Comparison of ENCODE assay signal across 8 cellular contexts in genomic region chr7:112204072-112204775, GRCh38. TPM values are rescaled to one million over a fixed set of nuclear protein-coding genes. Genes with fewer than 3 reads are reported as not detected.
DNase-seq lines count a peak whose midpoint lies in the region; ATAC-seq and TF ChIP-seq lines count a peak whose summit lies in the region.

No MANE protein-coding gene starts in this region.

- peaks cover 2% of the 10 kb centered on the region for H3K36me3 Mint-ChIP-seq in activated CD4-positive, alpha-beta T cell treated with anti-CD3 and anti-CD28 coated beads, Interleukin-2, amount 10 ng/mL, durations not matched to agents 7 days and 5 days (ENCODE audit: low read depth)

- peaks cover 8% of the 10 kb centered on the region for H3K4me1 ChIP-seq in Panc1 (ENCODE audit: control insufficient read depth, insufficient read depth, low read length)

- H3K27me3 Mint-ChIP-seq in activated CD4-positive, alpha-beta T cell treated with anti-CD3 and anti-CD28 coated beads, Interleukin-2, amount 10 ng/mL, durations not matched to agents 7 days and 5 days, result peaks cover 47% of the 10 kb centered on the region

- POLR2A ChIA-PET in activated CD4-positive, alpha-beta T cell treated with anti-CD3 and anti-CD28 coated beads, Interleukin-2, amount 10 ng/mL, durations not matched to agents 7 days and 5 days (lab: Charles Lee), result no interaction called here
- POLR2A ChIA-PET in Panc1 (lab: Charles Lee), result interaction anchor here (0.8 kb wide), 1 partner anchor 45 kb away, joined by 5 read pairs; no protein-coding TSS in a partner anchor

- CTCF ChIA-PET in activated CD4-positive, alpha-beta T cell treated with anti-CD3 and anti-CD28 coated beads, Interleukin-2, amount 10 ng/mL, durations not matched to agents 7 days and 5 days (lab: Charles Lee), result no interaction called here
- CTCF ChIA-PET in Panc1 (lab: Charles Lee), result no interaction called here

- H3K4me3 Mint-ChIP-seq in activated CD4-positive, alpha-beta T cell treated with anti-CD3 and anti-CD28 coated beads, Interleukin-2, amount 10 ng/mL, durations not matched to agents 7 days and 5 days, result peak overlapping the region; percentile 90

- H3K9me3 Mint-ChIP-seq in activated CD4-positive, alpha-beta T cell treated with anti-CD3 and anti-CD28 coated beads, Interleukin-2, amount 10 ng/mL, durations not matched to agents 7 days and 5 days, result no peaks in the 10 kb centered on the region

- peak overlapping the region; percentile 65 for H3K27ac ChIP-seq in Panc1 (ENCODE audit: low read length)

- no peak for ATAC-seq in Panc1
- no peak for ATAC-seq in GM21526 (IDR thresholded peaks at IDR 0.05; ENCODE audit: low FRiP score, unreplicated experiment)

- BruUV-seq in Panc1 (replicated peaks; lab: Mats Ljungman, UMichigan), result no TSS peak

- H3K4me3 ChIP-seq in Panc1 (ENCODE audit: low read depth in 2 of 2, low read length in 2 of 2) (peak overlapping the region; percentile 76 to 95), epithelial cell of esophagus (ENCODE audit: low read length) (peak overlapping the region; percentile 90)

- intact Hi-C loops in Panc1 (cut with micrococcal nuclease; ENCODE audit: unreplicated experiment), result loop anchor here (10.0 kb wide), 1 partner anchor 181 kb away; no protein-coding TSS in a partner anchor

- in situ Hi-C loops in Panc1 (cut with HindIII; ENCODE audit: low pct_unique_long_range_greater_than_20kb, low sequenced_read_pairs), result no loop called here

- H3K4me1 Mint-ChIP-seq in activated CD4-positive, alpha-beta T cell treated with anti-CD3 and anti-CD28 coated beads, Interleukin-2, amount 10 ng/mL, durations not matched to agents 7 days and 5 days, result peaks cover 33% of the 10 kb centered on the region

- TF ChIP-seq CTCF in Panc1 (IDR thresholded peaks at IDR 0.05), result no peak
- TF ChIP-seq CTCF in epithelial cell of esophagus (IDR thresholded peaks at IDR 0.05; ENCODE audit: insufficient read depth, low read depth, low read length, missing control alignments), result no peak

- no peak overlapping the region for H3K27ac Mint-ChIP-seq in activated CD4-positive, alpha-beta T cell treated with anti-CD3 and anti-CD28 coated beads, Interleukin-2, amount 10 ng/mL, durations not matched to agents 7 days and 5 days

- peak; percentile 10 for DNase-seq in activated CD4-positive, alpha-beta T cell treated with anti-CD3 and anti-CD28 coated beads, Interleukin-2, amount 10 ng/mL, durations not matched to agents 7 days and 5 days
- DNase-seq in activated CD4-positive, alpha-beta T cell treated with anti-CD3 and anti-CD28 coated beads, Interleukin-2, amount 50 U/mL, for 4 hours, result no peak
- DNase-seq in Panc1 (ENCODE audit: low read depth, low spot score), result no peak
- DNase-seq in epithelial cell of esophagus (ENCODE audit: low read depth), result peak; percentile 15
- peak; percentile 6 for DNase-seq in occipital lobe (lab: John Stamatoyannopoulos, UW)
- no peak for DNase-seq in T1000 (lab: John Stamatoyannopoulos, UW)
- no peak for DNase-seq in stimulated activated CD4-positive, alpha-beta T cell treated with anti-CD3 and anti-CD28 coated beads, Interleukin-4, amount 100 ng/mL, for 24 hours

- H3K36me3 ChIP-seq in Panc1 (ENCODE audit: control insufficient read depth, insufficient read depth, low read length), result no peaks in the 10 kb centered on the region; the same call in 1 of the 2 replicates

- no peaks in the 10 kb centered on the region for H3K27me3 ChIP-seq in Panc1 (ENCODE audit: control insufficient read depth, insufficient read depth, low read length)

- H3K9me3 ChIP-seq in Panc1 (ENCODE audit: control insufficient read depth, insufficient read depth, low read depth, low read length), result no peaks in the 10 kb centered on the region

RNA-seq across cellular contexts. Expression of gene DOCK4, which starts 2.0 kb away (rescaled TPM):
- under 1 TPM; 0.12 to 0.25 TPM for total RNA-seq in activated CD4-positive, alpha-beta T cell treated with anti-CD3 and anti-CD28 coated beads, Interleukin-2, amount 10 ng/mL, durations not matched to agents 7 days and 5 days
- 10.8 TPM for total RNA-seq in Panc1 (2021; ENCODE audit: unreplicated experiment)
- 5.5 TPM for polyA plus RNA-seq in Panc1 (2012; ENCODE audit: insufficient read length)
- 109 TPM for total RNA-seq in occipital lobe

RNA-seq across cellular contexts. Expression of gene ZNF277, which starts 2.3 kb away (rescaled TPM):
- total RNA-seq in activated CD4-positive, alpha-beta T cell treated with anti-CD3 and anti-CD28 coated beads, Interleukin-2, amount 10 ng/mL, durations not matched to agents 7 days and 5 days, result 10 to 100 TPM; 21.2 to 21.5 TPM
- total RNA-seq in Panc1 (2021; ENCODE audit: unreplicated experiment) (12.8 TPM), occipital lobe (77.0 TPM)
- 14.4 TPM for polyA plus RNA-seq in Panc1 (2012; ENCODE audit: insufficient read length)

Comparison
In these comparisons a context has a peak if more than half of its experiments do, and no peak if none do; other contexts are left out.
1. DNase-seq: peak in activated CD4-positive, alpha-beta T cell treated with anti-CD3 and anti-CD28 coated beads, Interleukin-2, amount 10 ng/mL, durations not matched to agents 7 days and 5 days (single experiment), epithelial cell of esophagus (single experiment) and occipital lobe (single experiment); none in activated CD4-positive, alpha-beta T cell treated with anti-CD3 and anti-CD28 coated beads, Interleukin-2, amount 50 U/mL, for 4 hours (0 of 2), Panc1 (single experiment), T1000 (single experiment) and stimulated activated CD4-positive, alpha-beta T cell treated with anti-CD3 and anti-CD28 coated beads, Interleukin-4, amount 100 ng/mL, for 24 hours (single experiment).